In the genomic region with DNA sequence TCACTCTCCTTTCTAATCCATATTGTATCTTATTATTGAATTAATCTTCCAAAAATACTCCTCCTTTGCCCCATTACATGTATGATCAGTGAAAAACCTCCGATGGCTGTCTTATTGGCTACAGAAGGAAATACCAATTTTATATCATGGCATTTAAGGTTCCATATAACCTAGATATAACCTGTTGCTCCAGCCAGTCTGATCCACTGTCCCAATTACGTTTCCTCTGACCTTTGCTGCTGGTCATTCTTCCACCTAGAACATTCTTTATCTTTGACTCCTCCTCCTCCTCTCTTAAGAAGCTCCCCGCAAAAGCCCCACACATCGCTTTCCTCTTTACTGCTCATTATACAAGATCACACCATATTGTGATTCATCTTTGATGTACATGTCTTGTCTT, we compare ENCODE assay signal across 30 cellular contexts.
"Had no signal": no experiment of that assay in that cellular context is flagged by ENCODE, and none has a peak within 500 bp of the region (broad histone marks: within the 10 kb centered on the region; RNA-seq: fewer than 3 reads in every experiment).

No MANE protein-coding gene starts in this region.

- H3K27ac ChIP-seq: adrenal gland, ascending aorta, body of pancreas, brain microvascular endothelial cell, breast epithelium, cardiac muscle cell had no signal

- H3K4me1 ChIP-seq: adrenal gland, ascending aorta, body of pancreas, breast epithelium had no signal

- H3K9me3 ChIP-seq: adrenal gland, ascending aorta, body of pancreas, breast epithelium had no signal

- H3K36me3 ChIP-seq: adrenal gland, ascending aorta, brain microvascular endothelial cell, breast epithelium, cardiac muscle cell had no signal

- DNase-seq: activated effector memory CD4-positive, alpha-beta T cell treated with anti-CD3 and anti-CD28 coated beads, Interleukin-2, amount 50 U/mL, for 16 hours; activated effector memory CD4-positive, alpha-beta T cell treated with Interleukin-2 at 50 U/mL for 16 hours; activated gamma-delta T cell; activated gamma-delta T cell treated with Interleukin-2 at 50 U/mL for 16 hours; activated naive CD4-positive, alpha-beta T cell; activated naive CD4-positive, alpha-beta T cell treated with anti-CD3 and anti-CD28 coated beads for 36 hours; activated naive CD4-positive, alpha-beta T cell treated with anti-CD3 and anti-CD28 coated beads, Interleukin-2, amount 10 ng/mL, durations not matched to agents 7 days and 5 days; activated naive CD4-positive, alpha-beta T cell treated with anti-CD3 and anti-CD28 coated beads, Interleukin-2, amount 50 U/mL, for 16 hours; activated naive CD4-positive, alpha-beta T cell treated with Interleukin-2 at 50 U/mL for 16 hours; activated naive CD8-positive, alpha-beta T cell treated with anti-CD3 and anti-CD28 coated beads for 36 hours; activated naive CD8-positive, alpha-beta T cell treated with anti-CD3 and anti-CD28 coated beads, Interleukin-2, amount 10 ng/mL, durations not matched to agents 7 days and 5 days; activated naive CD8-positive, alpha-beta T cell treated with anti-CD3 and anti-CD28 coated beads, Interleukin-2, amount 50 U/mL, for 24 hours; activated T-cell treated with anti-CD3 and anti-CD28 coated beads, Interleukin-2, amount 50 U/mL, for 1 hour; activated T-cell treated with anti-CD3 and anti-CD28 coated beads, Interleukin-2, amount 50 U/mL, for 24 hours; activated T-cell treated with anti-CD3 and anti-CD28 coated beads, Interleukin-2, amount 50 U/mL, for 4 hours; activated T-cell treated with anti-CD3 and anti-CD28 coated beads, Interleukin-2, amount 50 U/mL, for 48 hours; activated T-cell treated with anti-CD3 and anti-CD28 coated beads, Interleukin-2, amount 50 U/mL, for 72 hours; adrenal gland; amniotic stem cell; amygdala; anterior cingulate cortex; aorta; body of pancreas; brain microvascular endothelial cell; caudate nucleus; central memory CD4-positive, alpha-beta T cell; cerebellar nuclear complex had no signal

- H3K27me3 ChIP-seq: adrenal gland, ascending aorta, body of pancreas, brain microvascular endothelial cell, breast epithelium had no signal

- H3K4me3 ChIP-seq: adrenal gland, ascending aorta, body of pancreas, breast epithelium, cardiac muscle cell had no signal
